ENCODE assay signal across 8 cellular contexts in genomic region chr1:205210876-205211838, GRCh38. TPM values are rescaled to one million over a fixed set of nuclear protein-coding genes. Genes with fewer than 3 reads are reported as not detected.
DNase-seq lines count a peak whose midpoint lies in the region; ATAC-seq, FAIRE-seq and TF ChIP-seq lines count a peak whose summit lies in the region.

TSS of gene DSTYK (minus strand) at chr1:205211702. CDS start at chr1:205211535, 167 bp downstream.

- no peak for TF ChIP-seq CTCF in GM12864 (IDR thresholded peaks at IDR 0.05; ENCODE audit: low read depth, low read length, missing control alignments)
- TF ChIP-seq CTCF in pancreas (IDR thresholded peaks at IDR 0.05): no peak
- TF ChIP-seq CTCF in thyroid gland (IDR thresholded peaks at IDR 0.05): peak in 1 of 6 experiments; percentile 12

- no peaks in the 10 kb centered on the region for H3K9me3 Mint-ChIP-seq in activated naive CD8-positive, alpha-beta T cell treated with anti-CD3 and anti-CD28 coated beads, Interleukin-2, amount 50 U/mL, for 24 hours

- H3K4me3 ChIP-seq in GM12864 (ENCODE audit: low read depth, low read length): peak within 1 kb of the TSS; percentile 98
- H3K4me3 ChIP-seq in pancreas: peak within 1 kb of the TSS; percentile 88 to 97 (median 94)
- H3K4me3 ChIP-seq in thyroid gland (replicated peaks in 1 of 3): peak within 1 kb of the TSS; percentile 73 to 98 (median 90)

- intact Hi-C loops in Right ventricle myocardium superior (cut with DNase I): no loop called here
- intact Hi-C loops in pancreas (cut with DNase I): loop anchor here in 1 of 3 donors (10.0 kb wide), 1 partner anchor 86 kb away; the partner anchor contains the start of gene RBBP5
- intact Hi-C loops in thyroid gland (cut with DNase I): no loop called here

- H3K27ac Mint-ChIP-seq in activated naive CD8-positive, alpha-beta T cell treated with anti-CD3 and anti-CD28 coated beads, Interleukin-2, amount 50 U/mL, for 24 hours: peak within 1 kb of the TSS; percentile 96

- DNase-seq in GM12864 (ENCODE audit: low read depth): peak; percentile 89
- DNase-seq in NCI-H1417 (lab: John Stamatoyannopoulos, UW): peak; percentile 96 to 99 (median 98)
- DNase-seq in SW480 (ENCODE audit: low spot score): peak; percentile 95
- peak; percentile 91 for DNase-seq in activated naive CD8-positive, alpha-beta T cell treated with anti-CD3 and anti-CD28 coated beads, Interleukin-2, amount 50 U/mL, for 24 hours
- peak; percentile 95 for DNase-seq in Right ventricle myocardium superior
- DNase-seq in pancreas: peak; percentile 85 to 96 (median 90)
- DNase-seq in thyroid gland: peak; percentile 93

- H3K27ac ChIP-seq in pancreas: peak within 1 kb of the TSS; percentile 76 to 95 (median 86)
- peak within 1 kb of the TSS; percentile 83 to 92 (median 89) for H3K27ac ChIP-seq in thyroid gland

- peak; percentile 82 for ATAC-seq in HG02678 (IDR thresholded peaks at IDR 0.05; ENCODE audit: unreplicated experiment)
- peak; percentile 94 for ATAC-seq in activated naive CD8-positive, alpha-beta T cell treated with anti-CD3 and anti-CD28 coated beads, Interleukin-2, amount 50 U/mL, for 24 hours
- peak; percentile 98 for ATAC-seq in Right ventricle myocardium superior (ENCODE audit: poor library complexity)
- ATAC-seq in pancreas: peak; percentile 94 to 97 (median 95)

- H3K36me3 Mint-ChIP-seq in activated naive CD8-positive, alpha-beta T cell treated with anti-CD3 and anti-CD28 coated beads, Interleukin-2, amount 50 U/mL, for 24 hours (ENCODE audit: low read depth): peaks cover 16% of the 10 kb centered on the region

- 0 to 1% methylated on average over 82 to 93 of the region's 93 CpGs for WGBS in pancreas, 2 donors
- 0 to 1% methylated on average over 30 to 53 of the region's 93 CpGs for WGBS in thyroid gland, 2 donors

- H3K27me3 ChIP-seq in pancreas: no peaks in the 10 kb centered on the region
- H3K27me3 ChIP-seq in thyroid gland: no peaks in the 10 kb centered on the region

- H3K4me1 ChIP-seq in pancreas: peaks cover 0 to 5% (median 0%) of the 10 kb centered on the region in 3 donors
- peaks cover 10 to 14% of the 10 kb centered on the region in 2 donors for H3K4me1 ChIP-seq in thyroid gland

- peak in 1 of 2 donors; percentile 85 for TF ChIP-seq POLR2A in thyroid gland (IDR thresholded peaks at IDR 0.05)

- H3K9me3 ChIP-seq in pancreas (no peaks in the 10 kb centered on the region), thyroid gland (no peaks in the 10 kb centered on the region)

- H3K4me1 Mint-ChIP-seq in activated naive CD8-positive, alpha-beta T cell treated with anti-CD3 and anti-CD28 coated beads, Interleukin-2, amount 50 U/mL, for 24 hours: peaks cover 64% of the 10 kb centered on the region

- H3K27me3 Mint-ChIP-seq in activated naive CD8-positive, alpha-beta T cell treated with anti-CD3 and anti-CD28 coated beads, Interleukin-2, amount 50 U/mL, for 24 hours: peaks cover 2% of the 10 kb centered on the region

- no peaks in the 10 kb centered on the region for H3K36me3 ChIP-seq in pancreas
- no peaks in the 10 kb centered on the region for H3K36me3 ChIP-seq in thyroid gland

- peak within 1 kb of the TSS; percentile 97 for H3K4me3 Mint-ChIP-seq in activated naive CD8-positive, alpha-beta T cell treated with anti-CD3 and anti-CD28 coated beads, Interleukin-2, amount 50 U/mL, for 24 hours

- FAIRE-seq in pancreas (lab: Jason Lieb, UNC): no peak

RNA-seq across cellular contexts. Expression of gene DSTYK, which starts in this region (rescaled TPM):
- total RNA-seq in Right ventricle myocardium superior (5.3 TPM), pancreas (1 to 10 TPM; 3.5 to 9.0 (median 4.7) TPM), thyroid gland (10 to 100 TPM; 12.9 to 21.1 (median 17.5) TPM)
- polyA plus RNA-seq in pancreas: 1 to 10 TPM; 2.9 to 4.3 TPM

Comparison
In these comparisons a context has a peak if more than half of its experiments do, and no peak if none do; other contexts are left out.
1. Peak in every context shown above with its lines: DNase-seq, ATAC-seq, H3K4me3 ChIP-seq and H3K27ac ChIP-seq.